ENCODE assay signal across 8 cellular contexts in genomic region chr1:92482665-92483441, GRCh38. TPM values are rescaled to one million over a fixed set of nuclear protein-coding genes. Genes with fewer than 3 reads are reported as not detected.
A peak's percentile ranks its signal among the peaks of the same experiment; 100 is the strongest.
DNase-seq lines count a peak whose midpoint lies in the region; ATAC-seq and TF ChIP-seq lines count a peak whose summit lies in the region.

No MANE protein-coding gene starts in this region.

- peaks cover 23% of the 10 kb centered on the region for H3K4me1 ChIP-seq in ACC112 (ENCODE audit: control insufficient read depth, insufficient read depth, low read length, unreplicated experiment)

- no peaks in the 10 kb centered on the region for H3K9me3 Mint-ChIP-seq in endothelial cell (ENCODE audit: unreplicated experiment)
- no peaks in the 10 kb centered on the region for H3K9me3 Mint-ChIP-seq in neural crest cell

- DNase-seq in GM20000 (ENCODE audit: low spot score), result peak; percentile 61
- peak; percentile 25 for DNase-seq in T-helper 9 cell
- DNase-seq in endothelial cell (ENCODE audit: low spot score), result peak; percentile 38
- peak; percentile 18 for DNase-seq in neural crest cell (ENCODE audit: low read depth, low spot score)
- no peak for DNase-seq in superior temporal gyrus (ENCODE audit: extremely low spot score)
- no peak for DNase-seq in NCI-H1694 (lab: John Stamatoyannopoulos, UW)

- H3K36me3 ChIP-seq in ACC112 (ENCODE audit: insufficient read depth, low read length), result no peaks in the 10 kb centered on the region

- ATAC-seq in GM18505 (IDR thresholded peaks at IDR 0.05; ENCODE audit: unreplicated experiment), result no peak

- no peak for TF ChIP-seq POLR2A in GM18505 (IDR thresholded peaks at IDR 0.05; ENCODE audit: borderline replicate concordance, extremely low read depth, insufficient read depth, insufficient read length)

- H2AFZ ChIP-seq in ACC112 (ENCODE audit: low read length, unreplicated experiment), result no peak overlapping the region

- peak overlapping the region; percentile 73 for H3K4me3 ChIP-seq in ACC112 (ENCODE audit: low read depth, low read length)

- H3K36me3 Mint-ChIP-seq in endothelial cell (ENCODE audit: low read depth, unreplicated experiment), result peaks cover 8% of the 10 kb centered on the region
- peaks cover 3% of the 10 kb centered on the region for H3K36me3 Mint-ChIP-seq in neural crest cell (ENCODE audit: low read depth)

- peaks cover 87% of the 10 kb centered on the region for H3K27me3 ChIP-seq in ACC112 (ENCODE audit: insufficient read depth, low read length)

- H3K27ac Mint-ChIP-seq in endothelial cell (ENCODE audit: unreplicated experiment), result no peak overlapping the region
- no peak overlapping the region for H3K27ac Mint-ChIP-seq in neural crest cell (ENCODE audit: unreplicated experiment)

- no peak for TF ChIP-seq CTCF in GM20000 (IDR thresholded peaks at IDR 0.05; ENCODE audit: extremely low read depth, missing control alignments)
- no peak for TF ChIP-seq CTCF in endothelial cell (IDR thresholded peaks at IDR 0.05; ENCODE audit: unreplicated experiment)
- no peak for TF ChIP-seq CTCF in neural crest cell (conservative IDR thresholded peaks at IDR 0.05)

- H3K27me3 Mint-ChIP-seq in endothelial cell (ENCODE audit: unreplicated experiment) (peaks cover 44% of the 10 kb centered on the region), neural crest cell (ENCODE audit: low read depth) (peaks cover 96% of the 10 kb centered on the region)

- H3K4me1 Mint-ChIP-seq in endothelial cell (ENCODE audit: unreplicated experiment) (peaks cover 35% of the 10 kb centered on the region), neural crest cell (peaks cover 45% of the 10 kb centered on the region)

- H3K79me2 ChIP-seq in ACC112 (ENCODE audit: control insufficient read depth, insufficient read depth, low read length, unreplicated experiment), result no peaks in the 10 kb centered on the region

- H3K4me3 Mint-ChIP-seq in endothelial cell (ENCODE audit: unreplicated experiment) (peak overlapping the region; percentile 78), neural crest cell (peak overlapping the region; percentile 72)

- no peak overlapping the region for H3K27ac ChIP-seq in ACC112 (ENCODE audit: low read depth, low read length)

RNA-seq across cellular contexts. Expression of gene GFI1, which starts 3.9 kb away (rescaled TPM):
- 0.26 TPM for total RNA-seq in endothelial cell (ENCODE audit: unreplicated experiment)
- 0.11 and 0.16 TPM in 2 replicates for total RNA-seq in neural crest cell

Comparison
In these comparisons a context has a peak if more than half of its experiments do, and no peak if none do; other contexts are left out.
1. DNase-seq: peak in GM20000 (single experiment), T-helper 9 cell (single experiment), endothelial cell (single experiment) and neural crest cell (single experiment); none in superior temporal gyrus (single experiment) and NCI-H1694 (single experiment).